In the genomic region with DNA sequence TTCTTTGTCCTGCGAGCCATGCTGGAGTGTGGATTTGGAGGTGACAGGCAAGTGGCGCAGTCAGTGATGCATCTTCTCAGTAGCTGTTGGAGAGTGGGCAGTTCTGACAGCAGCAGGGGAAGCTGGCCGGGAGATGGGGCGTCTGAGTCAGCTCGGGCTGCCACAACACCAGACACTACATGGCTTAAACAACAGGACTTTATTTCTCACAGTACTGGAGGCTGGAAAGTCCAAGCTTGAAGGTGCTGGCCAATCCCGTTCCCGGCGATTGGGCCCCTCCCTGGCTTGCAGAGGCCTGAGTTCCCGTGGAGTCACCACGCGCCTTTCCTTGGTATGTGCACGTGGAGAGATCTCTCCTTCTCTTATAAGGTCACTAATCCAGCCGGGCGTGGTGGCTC, we compare ENCODE assay signal across 9 cellular contexts. TPM values are rescaled to one million over a fixed set of nuclear protein-coding genes. Genes with fewer than 3 reads are reported as not detected.
A peak's percentile ranks its signal among the peaks of the same experiment; 100 is the strongest.
DNase-seq lines count a peak whose midpoint lies in the region; ATAC-seq and TF ChIP-seq lines count a peak whose summit lies in the region.
"Had no signal": no experiment of that assay in that cellular context is flagged by ENCODE, and none has a peak within 500 bp of the region (broad histone marks: within the 10 kb centered on the region; RNA-seq: fewer than 3 reads in every experiment).

No MANE protein-coding gene starts in this region.

- H3K4me1 ChIP-seq in CD4-positive, alpha-beta memory T cell (ENCODE audit: insufficient read depth, low read length): peaks cover 12% of the 10 kb centered on the region

- peak overlapping the region; percentile 10 to 67 for H3K4me3 Mint-ChIP-seq in stimulated activated naive B cell treated with anti-CD40 and anti-IgM and Interleukin-4, amounts not matched to agents 10 μg/mL and 1 μg/mL and 100 μg/mL, for 72 hours
- H3K4me3 Mint-ChIP-seq in mesothelial cell of epicardium: no peak overlapping the region
- H3K4me3 Mint-ChIP-seq in CD4-positive, alpha-beta memory T cell: no peak overlapping the region

- POLR2A ChIA-PET in RWPE1 (lab: Yijun Ruan, JAX; ENCODE audit: low non-redundant PET): no interaction called here
- POLR2A ChIA-PET in CD4-positive, alpha-beta memory T cell (lab: Charles Lee; ENCODE audit: partially characterized antibody): interaction anchor here (1.0 kb wide), 2 partner anchors 17 to 199 kb away, joined by 3 read pairs; a partner anchor contains a TSS

- ATAC-seq in stimulated activated naive B cell treated with anti-CD40 and anti-IgM and Interleukin-4, amounts not matched to agents 10 μg/mL and 1 μg/mL and 100 μg/mL, for 72 hours (replicated peaks): peak; percentile 33 to 37
- ATAC-seq in HG02588 (IDR thresholded peaks at IDR 0.05; ENCODE audit: unreplicated experiment) (no peak), GM21526 (IDR thresholded peaks at IDR 0.05; ENCODE audit: low FRiP score, unreplicated experiment) (no peak)

- no peak for TF ChIP-seq CTCF in RWPE1 (conservative IDR thresholded peaks at IDR 0.05; ENCODE audit: low read depth)
- TF ChIP-seq CTCF in mesothelial cell of epicardium (IDR thresholded peaks at IDR 0.05; ENCODE audit: unreplicated experiment): no peak

- H3K27ac ChIP-seq in RWPE1: peak overlapping the region; percentile 45
- no peak overlapping the region for H3K27ac ChIP-seq in CD4-positive, alpha-beta memory T cell (ENCODE audit: low read depth, low read length)

- H3K36me3 Mint-ChIP-seq in stimulated activated naive B cell treated with anti-CD40 and anti-IgM and Interleukin-4, amounts not matched to agents 10 μg/mL and 1 μg/mL and 100 μg/mL, for 72 hours: no peaks in the 10 kb centered on the region
- H3K36me3 Mint-ChIP-seq in mesothelial cell of epicardium: no peaks in the 10 kb centered on the region
- H3K36me3 Mint-ChIP-seq in CD4-positive, alpha-beta memory T cell: no peaks in the 10 kb centered on the region

- peak overlapping the region; percentile 96 for H3K27ac Mint-ChIP-seq in stimulated activated naive B cell treated with anti-CD40 and anti-IgM and Interleukin-4, amounts not matched to agents 10 μg/mL and 1 μg/mL and 100 μg/mL, for 72 hours
- no peak overlapping the region for H3K27ac Mint-ChIP-seq in mesothelial cell of epicardium
- H3K27ac Mint-ChIP-seq in CD4-positive, alpha-beta memory T cell: no peak overlapping the region

- H3K4me1 Mint-ChIP-seq in stimulated activated naive B cell treated with anti-CD40 and anti-IgM and Interleukin-4, amounts not matched to agents 10 μg/mL and 1 μg/mL and 100 μg/mL, for 72 hours: peaks cover 26 to 61% of the 10 kb centered on the region in 2 donors
- peaks cover 14% of the 10 kb centered on the region for H3K4me1 Mint-ChIP-seq in mesothelial cell of epicardium
- peaks cover 10 to 22% (median 16%) of the 10 kb centered on the region in 4 donors for H3K4me1 Mint-ChIP-seq in CD4-positive, alpha-beta memory T cell

- intact Hi-C loops in CD4-positive, alpha-beta memory T cell (cut with micrococcal nuclease): no loop called here

- H3K27me3 ChIP-seq in CD4-positive, alpha-beta memory T cell (ENCODE audit: insufficient read depth, low read length): no peaks in the 10 kb centered on the region

- H3K9me3 Mint-ChIP-seq in stimulated activated naive B cell treated with anti-CD40 and anti-IgM and Interleukin-4, amounts not matched to agents 10 μg/mL and 1 μg/mL and 100 μg/mL, for 72 hours: no peaks in the 10 kb centered on the region
- H3K9me3 Mint-ChIP-seq in mesothelial cell of epicardium: no peaks in the 10 kb centered on the region
- no peaks in the 10 kb centered on the region for H3K9me3 Mint-ChIP-seq in CD4-positive, alpha-beta memory T cell

- peak; percentile 37 for DNase-seq in H4 (ENCODE audit: low spot score)
- no peak for DNase-seq in RWPE1 (ENCODE audit: low spot score)
- DNase-seq in fibroblast of gingiva (ENCODE audit: low read depth): peak; percentile 19
- DNase-seq in stimulated activated naive B cell treated with anti-CD40 and anti-IgM and Interleukin-4, amounts not matched to agents 10 μg/mL and 1 μg/mL and 100 μg/mL, for 72 hours: no peak
- DNase-seq in mesothelial cell of epicardium (ENCODE audit: low spot score in 2 of 2, unreplicated experiment in 2 of 2): no peak
- no peak for DNase-seq in CD4-positive, alpha-beta memory T cell
- DNase-seq: NCI-H1436 had no signal

- no peaks in the 10 kb centered on the region for H3K27me3 Mint-ChIP-seq in stimulated activated naive B cell treated with anti-CD40 and anti-IgM and Interleukin-4, amounts not matched to agents 10 μg/mL and 1 μg/mL and 100 μg/mL, for 72 hours
- no peaks in the 10 kb centered on the region for H3K27me3 Mint-ChIP-seq in mesothelial cell of epicardium (ENCODE audit: low read depth)
- peaks cover 0 to 4% of the 10 kb centered on the region in 2 donors for H3K27me3 Mint-ChIP-seq in CD4-positive, alpha-beta memory T cell

- CTCF ChIA-PET in RWPE1 (lab: Yijun Ruan, JAX): interaction anchor here (1.0 kb wide), 1 partner anchor 154 kb away, joined by 3 read pairs; no protein-coding TSS in a partner anchor
- CTCF ChIA-PET in CD4-positive, alpha-beta memory T cell (lab: Charles Lee; ENCODE audit: partially characterized antibody): no interaction called here

- no peak overlapping the region for H3K4me3 ChIP-seq in CD4-positive, alpha-beta memory T cell (ENCODE audit: low read length in 2 of 2)

- no peaks in the 10 kb centered on the region for H3K36me3 ChIP-seq in CD4-positive, alpha-beta memory T cell (ENCODE audit: insufficient read depth, low read length)

- H3K9me3 ChIP-seq in CD4-positive, alpha-beta memory T cell (ENCODE audit: control insufficient read depth in 1 of 2, low read length in 2 of 2): no peaks in the 10 kb centered on the region

RNA-seq across cellular contexts. Expression of a gene that starts 16.6 kb away (rescaled TPM):
- 0.93 and 2.9 TPM in 2 replicates for total RNA-seq in H4 (2014; rRNA removed; shearing (Covaris generic))
- total RNA-seq in mesothelial cell of epicardium: 28.5 to 32.1 TPM (median 29.7 TPM) in 3 replicates
- total RNA-seq in CD4-positive, alpha-beta memory T cell: 10 to 100 TPM; 18.2 to 20.5 TPM
- 1 to 10 TPM; 7.9 to 9.2 TPM for polyA plus RNA-seq in CD4-positive, alpha-beta memory T cell

Comparison
In these comparisons a context has a peak if more than half of its experiments do, and no peak if none do; other contexts are left out.
1. DNase-seq: peak in H4 (single experiment) and fibroblast of gingiva (single experiment); none in RWPE1 (single experiment), stimulated activated naive B cell treated with anti-CD40 and anti-IgM and Interleukin-4, amounts not matched to agents 10 μg/mL and 1 μg/mL and 100 μg/mL, for 72 hours (single experiment), mesothelial cell of epicardium (0 of 2) and CD4-positive, alpha-beta memory T cell (0 of 5).
2. ATAC-seq: peak in stimulated activated naive B cell treated with anti-CD40 and anti-IgM and Interleukin-4, amounts not matched to agents 10 μg/mL and 1 μg/mL and 100 μg/mL, for 72 hours (2 of 2); none in HG02588 (single experiment) and GM21526 (single experiment).
3. H3K4me3 Mint-ChIP-seq: peak in stimulated activated naive B cell treated with anti-CD40 and anti-IgM and Interleukin-4, amounts not matched to agents 10 μg/mL and 1 μg/mL and 100 μg/mL, for 72 hours (2 of 2); none in mesothelial cell of epicardium (single experiment) and CD4-positive, alpha-beta memory T cell (0 of 8).